In the genomic region with DNA sequence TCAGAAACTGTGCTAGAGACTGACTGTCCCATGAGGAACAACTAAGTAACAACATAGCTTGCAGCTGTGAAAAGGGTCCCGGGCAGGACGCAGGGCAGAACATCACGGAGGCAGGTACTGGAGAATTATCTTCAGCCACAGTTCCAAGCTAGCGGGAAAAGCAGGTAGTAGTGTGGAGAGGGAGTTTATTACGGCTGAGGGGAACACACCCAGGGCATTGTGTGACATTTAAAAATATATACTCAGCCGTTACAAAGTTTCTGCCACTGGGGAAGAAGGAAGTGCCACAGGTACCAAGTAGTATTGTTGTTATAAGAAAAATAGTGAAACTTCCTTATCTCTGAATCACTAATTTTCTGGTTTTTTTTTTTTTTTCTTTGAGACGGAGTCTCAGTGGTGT, we compare ENCODE assay signal across 28 cellular contexts.
"Had no signal": no experiment of that assay in that cellular context is flagged by ENCODE, and none has a peak within 500 bp of the region (broad histone marks: within the 10 kb centered on the region; RNA-seq: fewer than 3 reads in every experiment).

No MANE protein-coding gene starts in this region.

- H3K4me1 ChIP-seq: ascending aorta had no signal

- H3K36me3 ChIP-seq: ascending aorta, SJCRH30 had no signal

- H3K4me3 Mint-ChIP-seq: activated CD4-positive, alpha-beta T cell treated with anti-CD3 and anti-CD28 coated beads, Interleukin-2, amount 10 ng/mL, durations not matched to agents 24 days and 14 days; activated CD8-positive, alpha-beta T cell treated with anti-CD3 and anti-CD28 coated beads for 36 hours; activated naive CD4-positive, alpha-beta T cell treated with anti-CD3 and anti-CD28 coated beads, Interleukin-2, amount 50 U/mL, for 24 hours; activated naive CD8-positive, alpha-beta T cell treated with anti-CD3 and anti-CD28 coated beads, Interleukin-2, amount 10 ng/mL, durations not matched to agents 7 days and 5 days; activated T-cell treated with anti-CD3 and anti-CD28 coated beads, Interleukin-2, amount 50 U/mL, for 72 hours; activated T-helper 17 cell treated with anti-CD3 and anti-CD28 coated beads, Interleukin-2, amount 50 U/mL, for 72 hours had no signal

- H3K9me3 ChIP-seq: ascending aorta, SJCRH30 had no signal

- DNase-seq: activated CD4-positive, alpha-beta T cell treated with anti-CD3 and anti-CD28 coated beads, Interleukin-2, amount 10 ng/mL, durations not matched to agents 24 days and 14 days; activated CD4-positive, alpha-beta T cell treated with anti-CD3 and anti-CD28 coated beads, Interleukin-2, amount 50 U/mL, for 4 hours; activated CD8-positive, alpha-beta T cell treated with anti-CD3 and anti-CD28 coated beads for 36 hours; activated effector memory CD4-positive, alpha-beta T cell treated with anti-CD3 and anti-CD28 coated beads, Interleukin-2, amount 50 U/mL, for 16 hours; activated naive CD4-positive, alpha-beta T cell; activated naive CD8-positive, alpha-beta T cell treated with anti-CD3 and anti-CD28 coated beads, Interleukin-2, amount 10 ng/mL, durations not matched to agents 7 days and 5 days; activated T-cell treated with anti-CD3 and anti-CD28 coated beads, Interleukin-2, amount 50 U/mL, for 1 hour; activated T-cell treated with anti-CD3 and anti-CD28 coated beads, Interleukin-2, amount 50 U/mL, for 72 hours; amygdala; NCI-H1092 treated with DMSO at 0.1 percent for 48 hours; NCI-H1417 treated with DMSO at 0.1 percent for 48 hours; NCI-H1694; NCI-H1930; NCI-H2081 treated with DMSO at 0.1 percent for 48 hours; NCI-H226; NCI-H446 treated with DMSO at 0.1 percent for 48 hours; NCI-H524; NCI-H69; SHP77; SJCRH30; T1000 had no signal

- H3K36me3 Mint-ChIP-seq: activated naive CD4-positive, alpha-beta T cell treated with anti-CD3 and anti-CD28 coated beads, Interleukin-2, amount 50 U/mL, for 24 hours; activated naive CD8-positive, alpha-beta T cell treated with anti-CD3 and anti-CD28 coated beads, Interleukin-2, amount 10 ng/mL, durations not matched to agents 7 days and 5 days had no signal

- H3K27ac Mint-ChIP-seq: activated CD4-positive, alpha-beta T cell treated with anti-CD3 and anti-CD28 coated beads, Interleukin-2, amount 10 ng/mL, durations not matched to agents 24 days and 14 days; activated CD8-positive, alpha-beta T cell treated with anti-CD3 and anti-CD28 coated beads for 36 hours; activated naive CD4-positive, alpha-beta T cell treated with anti-CD3 and anti-CD28 coated beads, Interleukin-2, amount 50 U/mL, for 24 hours; activated naive CD8-positive, alpha-beta T cell treated with anti-CD3 and anti-CD28 coated beads, Interleukin-2, amount 10 ng/mL, durations not matched to agents 7 days and 5 days; activated T-cell treated with anti-CD3 and anti-CD28 coated beads, Interleukin-2, amount 50 U/mL, for 72 hours; activated T-helper 17 cell treated with anti-CD3 and anti-CD28 coated beads, Interleukin-2, amount 50 U/mL, for 72 hours had no signal

- H3K27me3 ChIP-seq: ascending aorta, cardiac muscle cell, SJCRH30 had no signal

- H3K4me3 ChIP-seq: ascending aorta, cardiac muscle cell, SJCRH30, SK-N-MC had no signal

- ATAC-seq: activated CD8-positive, alpha-beta T cell treated with anti-CD3 and anti-CD28 coated beads for 36 hours; activated T-cell treated with anti-CD3 and anti-CD28 coated beads, Interleukin-2, amount 50 U/mL, for 72 hours; activated T-helper 17 cell treated with anti-CD3 and anti-CD28 coated beads, Interleukin-2, amount 50 U/mL, for 72 hours; Panc1 had no signal

- H3K9ac ChIP-seq: KMS-11 had no signal

- H3K9me3 Mint-ChIP-seq: activated CD4-positive, alpha-beta T cell treated with anti-CD3 and anti-CD28 coated beads, Interleukin-2, amount 10 ng/mL, durations not matched to agents 24 days and 14 days; activated T-cell treated with anti-CD3 and anti-CD28 coated beads, Interleukin-2, amount 50 U/mL, for 72 hours had no signal

- H3K27me3 Mint-ChIP-seq: activated CD4-positive, alpha-beta T cell treated with anti-CD3 and anti-CD28 coated beads, Interleukin-2, amount 10 ng/mL, durations not matched to agents 24 days and 14 days had no signal

- H3K27ac ChIP-seq: ascending aorta, cardiac muscle cell, KMS-11, SJCRH30, SK-N-MC had no signal

- H3K4me1 Mint-ChIP-seq: activated CD4-positive, alpha-beta T cell treated with anti-CD3 and anti-CD28 coated beads, Interleukin-2, amount 10 ng/mL, durations not matched to agents 24 days and 14 days; activated naive CD4-positive, alpha-beta T cell treated with anti-CD3 and anti-CD28 coated beads, Interleukin-2, amount 50 U/mL, for 24 hours; activated naive CD8-positive, alpha-beta T cell treated with anti-CD3 and anti-CD28 coated beads, Interleukin-2, amount 10 ng/mL, durations not matched to agents 7 days and 5 days; activated T-helper 17 cell treated with anti-CD3 and anti-CD28 coated beads, Interleukin-2, amount 50 U/mL, for 72 hours had no signal
